Comparison of ENCODE assay signal across 31 cellular contexts in genomic region chr9:136692190-136693134, GRCh38. TPM values are rescaled to one million over a fixed set of nuclear protein-coding genes. Genes with fewer than 3 reads are reported as not detected.
DNase-seq lines count a peak whose midpoint lies in the region; ATAC-seq, FAIRE-seq and TF ChIP-seq lines count a peak whose summit lies in the region.
"Had no signal": no experiment of that assay in that cellular context is flagged by ENCODE, and none has a peak within 500 bp of the region (broad histone marks: within the 10 kb centered on the region; RNA-seq: fewer than 3 reads in every experiment).

No MANE protein-coding gene starts in this region.

- no peak overlapping the region for H2BK120ac ChIP-seq in H1 (replicated peaks; ENCODE audit: low read depth, low read length)

- TF ChIP-seq POLR2A in A549 (IDR thresholded peaks at IDR 0.05; ENCODE audit: low read length): no peak
- no peak for TF ChIP-seq POLR2A in H1 (IDR thresholded peaks at IDR 0.05; ENCODE audit: control extremely low read depth in 1 of 2, low read depth in 2 of 2, low read length in 2 of 2)

- H3K4me3 Mint-ChIP-seq in neural progenitor cell: peak overlapping the region; percentile 3
- H3K4me3 Mint-ChIP-seq: activated T-cell treated with anti-CD3 and anti-CD28 coated beads, Interleukin-2, amount 50 U/mL, for 24 hours; CD8-positive, alpha-beta memory T cell; stimulated activated naive B cell treated with anti-CD40 and anti-IgM and Interleukin-4, amounts not matched to agents 10 μg/mL and 1 μg/mL and 100 μg/mL, for 72 hours had no signal

- DNase-seq in A549 (ENCODE audit: low read depth in 1 of 2, low spot score in 1 of 2): no peak
- no peak for DNase-seq in NT2/D1 (ENCODE audit: low read depth, low spot score)
- DNase-seq in H1 (ENCODE audit: low read depth in 1 of 2, low spot score in 2 of 2): peak in 1 of 2 experiments; percentile 41
- no peak for DNase-seq in neural progenitor cell (ENCODE audit: low spot score)
- DNase-seq in NCI-H2029 (lab: John Stamatoyannopoulos, UW): no peak
- no peak for DNase-seq in activated gamma-delta T cell treated with Interleukin-2 at 50 U/mL for 16 hours
- DNase-seq: activated CD4-positive, alpha-beta T cell treated with anti-CD3 and anti-CD28 coated beads for 4 hours; activated gamma-delta T cell; activated T-cell treated with anti-CD3 and anti-CD28 coated beads, Interleukin-2, amount 50 U/mL, for 24 hours; CD8-positive, alpha-beta memory T cell; cerebellar nuclear complex; DMS153; GF-D8; KBM-7; mammary epithelial cell; NCI-H1105; NCI-H2081 treated with DMSO at 0.1 percent for 48 hours; NCI-H226; stimulated activated CD4-positive, alpha-beta T cell treated with anti-CD3 and anti-CD28 coated beads, Interleukin-15, amount 100 ng/mL, for 24 hours; stimulated activated naive B cell treated with anti-CD40 and anti-IgM and Interleukin-4, amounts not matched to agents 10 μg/mL and 1 μg/mL and 100 μg/mL, for 72 hours; testis had no signal

- H2BK5ac ChIP-seq in H1 (ENCODE audit: low read depth, low read length): no peak overlapping the region

- CTCF ChIA-PET in A549 (lab: Yijun Ruan, JAX) (interaction anchor here (1.2 to 13.4 kb wide), 9 partner anchors 11 to 207 kb away, joined by 3 to 186 read pairs (median 24); no protein-coding TSS in a partner anchor), H1 (lab: Charles Lee; ENCODE audit: partially characterized antibody) (interaction anchor here (0.9 to 12.8 kb wide), 11 partner anchors 9 to 287 kb away, joined by 3 to 125 read pairs (median 6); no protein-coding TSS in a partner anchor)

- H3K56ac ChIP-seq in H1 (replicated peaks; ENCODE audit: insufficient read length, low read depth, low read length): no peak overlapping the region

- H3K79me2 ChIP-seq in H1 (ENCODE audit: control insufficient read depth in 1 of 2, insufficient read depth in 2 of 2, low read length in 2 of 2) (no peaks in the 10 kb centered on the region), neural progenitor cell (ENCODE audit: low read depth) (no peaks in the 10 kb centered on the region)

- H3K36me3 ChIP-seq in NT2/D1 (ENCODE audit: insufficient read depth, insufficient read length, low read length) (no peaks in the 10 kb centered on the region), H1 (ENCODE audit: control insufficient read depth in 2 of 4, insufficient read depth in 4 of 4, low read length in 3 of 4) (no peaks in the 10 kb centered on the region), neural progenitor cell (no peaks in the 10 kb centered on the region)
- H3K36me3 ChIP-seq: prostate gland had no signal

- H3K9me3 Mint-ChIP-seq in neural progenitor cell: no peaks in the 10 kb centered on the region
- H3K9me3 Mint-ChIP-seq: activated T-cell treated with anti-CD3 and anti-CD28 coated beads, Interleukin-2, amount 50 U/mL, for 24 hours; CD8-positive, alpha-beta memory T cell; stimulated activated naive B cell treated with anti-CD40 and anti-IgM and Interleukin-4, amounts not matched to agents 10 μg/mL and 1 μg/mL and 100 μg/mL, for 72 hours had no signal

- H3K4me1 ChIP-seq in A549 (peaks cover 73% of the 10 kb centered on the region), NT2/D1 (ENCODE audit: insufficient read depth, insufficient read length) (peaks cover 52% of the 10 kb centered on the region), H1 (replicated peaks in 1 of 4; ENCODE audit: control insufficient read depth in 3 of 4, insufficient read depth in 4 of 4, low read length in 3 of 4) (peaks cover 0 to 24% (median 15%) of the 10 kb centered on the region in 4 experiments; a peak in 5 of 7 replicates), neural progenitor cell (peaks cover 16% of the 10 kb centered on the region)

- no peak for ATAC-seq in A549
- ATAC-seq in GM18519 (IDR thresholded peaks at IDR 0.05; ENCODE audit: low FRiP score, unreplicated experiment): no peak
- ATAC-seq in GM19395 (IDR thresholded peaks at IDR 0.05; ENCODE audit: unreplicated experiment): no peak
- ATAC-seq: Right ventricle myocardium inferior; stimulated activated naive B cell treated with anti-CD40 and anti-IgM and Interleukin-4, amounts not matched to agents 10 μg/mL and 1 μg/mL and 100 μg/mL, for 72 hours had no signal

- no peak overlapping the region for H4K5ac ChIP-seq in H1 (ENCODE audit: insufficient read length, low read depth, low read length)

- H2BK12ac ChIP-seq in H1 (ENCODE audit: low read depth, low read length): peak overlapping the region; percentile 84; the same call in 1 of the 2 replicates

- no peak overlapping the region for H3K18ac ChIP-seq in H1 (ENCODE audit: extremely low read depth, low read length)

- TF ChIP-seq RAD21 in A549 (conservative IDR thresholded peaks at IDR 0.05 in 1 of 2, IDR thresholded peaks at IDR 0.05 in 1 of 2): no peak
- no peak for TF ChIP-seq RAD21 in H1 (IDR thresholded peaks at IDR 0.05 in 1 of 2, conservative IDR thresholded peaks at IDR 0.05 in 1 of 2; ENCODE audit: low read depth in 2 of 2, low read length in 2 of 2)

- no peak overlapping the region for H2AK5ac ChIP-seq in H1 (ENCODE audit: low read depth, low read length)

- 93% methylated on average over 36 of the region's 46 CpGs for WGBS in A549 (ENCODE audit: missing lambda C conversion rate)
- WGBS in H1 (ENCODE audit: extremely low coverage in 1 of 2, insufficient coverage in 1 of 2, insufficient read length in 1 of 2, insufficient replicate concordance in 2 of 2, low coverage in 1 of 2, low lambda C conversion rate in 2 of 2, missing lambda C conversion rate in 1 of 2), 2 experiments: 90% methylated on average over 44 of the region's 46 CpGs; no CpG with 5 or more reads in 1 of the 2 experiments

- H3K23ac ChIP-seq in H1 (ENCODE audit: insufficient read length): no peak overlapping the region

- H3K4me3 ChIP-seq in A549 (no peak overlapping the region), NT2/D1 (ENCODE audit: insufficient read length, low read depth) (no peak overlapping the region), H1 (ENCODE audit: extremely low read depth in 1 of 4, insufficient read depth in 2 of 4, low read depth in 3 of 4, low read length in 4 of 4) (no peak overlapping the region), neural progenitor cell (no peak overlapping the region)
- H3K4me3 ChIP-seq: prostate gland, testis had no signal

- H3K36me3 Mint-ChIP-seq in neural progenitor cell: no peaks in the 10 kb centered on the region
- H3K36me3 Mint-ChIP-seq: CD8-positive, alpha-beta memory T cell; stimulated activated naive B cell treated with anti-CD40 and anti-IgM and Interleukin-4, amounts not matched to agents 10 μg/mL and 1 μg/mL and 100 μg/mL, for 72 hours had no signal

- POLR2A ChIA-PET in A549 (lab: Yijun Ruan, JAX): interaction anchor here (1.5 kb wide), 1 partner anchor 35 kb away, joined by 10 read pairs; no protein-coding TSS in a partner anchor
- POLR2A ChIA-PET in H1 (lab: Charles Lee; ENCODE audit: partially characterized antibody): interaction anchor here (1.0 to 2.1 kb wide), 2 partner anchors 16 to 36 kb away, joined by 3 to 5 read pairs; no protein-coding TSS in a partner anchor

- no peak overlapping the region for H2AFZ ChIP-seq in H1 (ENCODE audit: low read length)
- H2AFZ ChIP-seq in neural progenitor cell (replicated peaks): no peak overlapping the region

- H3K4me1 Mint-ChIP-seq in neural progenitor cell: peaks cover 17% of the 10 kb centered on the region
- H3K4me1 Mint-ChIP-seq: CD8-positive, alpha-beta memory T cell had no signal

- H3K4me2 ChIP-seq in A549 (peak overlapping the region; percentile 86), H1 (ENCODE audit: insufficient read depth in 1 of 2, low read depth in 2 of 2, low read length in 2 of 2) (no peak overlapping the region), neural progenitor cell (peak overlapping the region; percentile 31)

- peak overlapping the region; percentile 62; the same call in 1 of the 2 replicates for H4K8ac ChIP-seq in H1 (ENCODE audit: extremely low read depth, insufficient read depth, low read length)

- H3K27me3 ChIP-seq in NT2/D1 (ENCODE audit: insufficient read depth, insufficient read length) (peaks cover 29% of the 10 kb centered on the region), H1 (replicated peaks in 1 of 4; ENCODE audit: control insufficient read depth in 3 of 4, extremely low read depth in 1 of 4, insufficient read depth in 3 of 4, low read length in 3 of 4) (no peaks in the 10 kb centered on the region; a peak in 1 of 7 replicates), neural progenitor cell (peaks cover 24% of the 10 kb centered on the region)
- H3K27me3 ChIP-seq: testis had no signal

- TF ChIP-seq EP300 in A549 (IDR thresholded peaks at IDR 0.05) (no peak), H1 (IDR thresholded peaks at IDR 0.05; ENCODE audit: borderline replicate concordance in 1 of 2, low read depth in 2 of 2, low read length in 2 of 2) (no peak)

- peaks cover 8% of the 10 kb centered on the region for H3K27me3 Mint-ChIP-seq in neural progenitor cell (ENCODE audit: insufficient read depth, low read depth)

- H3F3A ChIP-seq in neural progenitor cell (ENCODE audit: low read depth): peaks cover 15% of the 10 kb centered on the region

- H4K20me1 ChIP-seq in H1 (replicated peaks in 1 of 2; ENCODE audit: control insufficient read depth in 1 of 2, insufficient read depth in 2 of 2, low read length in 2 of 2) (no peaks in the 10 kb centered on the region), neural progenitor cell (ENCODE audit: low read depth) (peaks cover 7% of the 10 kb centered on the region)

- no peaks in the 10 kb centered on the region for H3K9me3 ChIP-seq in A549
- peaks cover 3% of the 10 kb centered on the region; the same call in 1 of the 2 replicates for H3K9me3 ChIP-seq in NT2/D1 (ENCODE audit: insufficient read depth, low read length)
- no peaks in the 10 kb centered on the region for H3K9me3 ChIP-seq in H1 (ENCODE audit: insufficient read depth in 2 of 2, low read depth in 1 of 2, low read length in 1 of 2)
- no peaks in the 10 kb centered on the region for H3K9me3 ChIP-seq in neural progenitor cell (ENCODE audit: low read depth)
- H3K9me3 ChIP-seq: prostate gland, testis had no signal

- H3K9ac ChIP-seq in NT2/D1 (ENCODE audit: insufficient read length, low read depth) (peak overlapping the region; percentile 61), H1 (replicated peaks in 1 of 4; ENCODE audit: extremely low read depth in 1 of 4, low read depth in 3 of 4, low read length in 3 of 4) (no peak overlapping the region), neural progenitor cell (no peak overlapping the region)

- H3K14ac ChIP-seq in H1 (ENCODE audit: insufficient read length): no peak overlapping the region

- H3K79me1 ChIP-seq in H1 (ENCODE audit: low read depth, low read length): no peaks in the 10 kb centered on the region

- H3K27ac ChIP-seq in A549 (peak overlapping the region; percentile 73 to 87), H1 (ENCODE audit: low read depth, low read length) (no peak overlapping the region), neural progenitor cell (no peak overlapping the region)
- H3K27ac ChIP-seq: prostate gland, testis had no signal

- H3K23me2 ChIP-seq in H1 (ENCODE audit: low read depth, low read length): peaks cover 5% of the 10 kb centered on the region; the same call in 1 of the 2 replicates

- FAIRE-seq in A549 (lab: Jason Lieb, UNC) (no peak), H1 (lab: Jason Lieb, UNC) (no peak)
- FAIRE-seq: astrocyte had no signal

- TF ChIP-seq CTCF in A549 (IDR thresholded peaks at IDR 0.05) (no peak), H1 (IDR thresholded peaks at IDR 0.05; ENCODE audit: control extremely low read depth in 1 of 3, insufficient read depth in 1 of 3, low read depth in 1 of 3, low read length in 3 of 3) (no peak), neural progenitor cell (IDR thresholded peaks at IDR 0.05) (no peak)

- H4K91ac ChIP-seq in H1 (replicated peaks; ENCODE audit: insufficient read length, low read length): peak overlapping the region; percentile 54

- no peak overlapping the region; the same call in 1 of the 2 replicates for H2BK15ac ChIP-seq in H1 (ENCODE audit: low read length)

- no peak overlapping the region for H3K27ac Mint-ChIP-seq in neural progenitor cell
- H3K27ac Mint-ChIP-seq: activated T-cell treated with anti-CD3 and anti-CD28 coated beads, Interleukin-2, amount 50 U/mL, for 24 hours; CD8-positive, alpha-beta memory T cell had no signal

- H2BK20ac ChIP-seq in H1 (ENCODE audit: low read length): no peak overlapping the region; the same call in 1 of the 2 replicates

- no peak overlapping the region for H3K4ac ChIP-seq in H1 (replicated peaks; ENCODE audit: insufficient read length, low read depth, low read length)

RNA-seq across cellular contexts. Expression of gene AGPAT2, which starts 5.2 kb away (rescaled TPM):
- polyA plus RNA-seq in A549 (2011; rRNA removed) (32.3 and 38.6 TPM in 2 replicates), A549 (2017; fragmentation: RNase III; extraction: RNeasy Plus Mini Kit Qiagen cat#74134 plus additional on column Dnase treatment) (44.3 to 49.5 TPM (median 46.3 TPM) in 3 replicates), H1 (2011; rRNA removed) (37.6 and 52.1 TPM in 2 replicates)
- polyA plus RNA-seq in A549 (2012; cell fraction: cytosol; rRNA removed): 56.2 and 86.6 TPM in 2 replicates
- 85.4 and 94.9 TPM in 2 replicates for polyA plus RNA-seq in A549 (2012; cell fraction: nucleus; rRNA removed)
- 39.4 and 43.6 TPM in 2 replicates for polyA minus RNA-seq in A549 (2011; rRNA and poly(A)+ RNA removed)
- 30.5 and 31.6 TPM in 2 replicates for total RNA-seq in H1 (2021; fragmentation: NEBNext Ultra II Directional; extraction: Animal tissue kit (Norgen Biotek cat#: 25700))
- 36.0 TPM for polyA plus RNA-seq in H1 (2011; cell fraction: cytosol; rRNA removed)
- 44.9 TPM for polyA plus RNA-seq in H1 (2011; cell fraction: nucleus; rRNA removed)
- 16.4 to 27.5 TPM (median 25.2 TPM) in 4 replicates for polyA plus RNA-seq in H1 (2012, experiment 1 of 2)
- polyA plus RNA-seq in H1 (2012, experiment 2 of 2): 26.0 TPM
- 32.4 TPM for polyA plus RNA-seq in H1 (2013, experiment 1 of 2)
- polyA plus RNA-seq in H1 (2013, experiment 2 of 2): 37.1 TPM
- polyA minus RNA-seq in H1 (2011; rRNA and poly(A)+ RNA removed): 9.3 and 15.5 TPM in 2 replicates
- 19.5 TPM for polyA minus RNA-seq in H1 (2011; cell fraction: cytosol; rRNA and poly(A)+ RNA removed)
- polyA minus RNA-seq in H1 (2011; cell fraction: nucleus; rRNA and poly(A)+ RNA removed): 12.9 TPM
- total RNA-seq in neural progenitor cell (ENCODE audit: low replicate concordance): 2.4 and 3.4 TPM in 2 replicates

RNA-seq across cellular contexts. Expression of gene DIPK1B, which starts 19.9 kb away (rescaled TPM):
- polyA plus RNA-seq in A549 (2011; rRNA removed) (6.7 and 8.8 TPM in 2 replicates), A549 (2017; fragmentation: RNase III; extraction: RNeasy Plus Mini Kit Qiagen cat#74134 plus additional on column Dnase treatment) (6.0 to 8.2 TPM (median 6.7 TPM) in 3 replicates), H1 (2011; rRNA removed) (64.8 and 78.8 TPM in 2 replicates)
- 15.7 and 24.3 TPM in 2 replicates for polyA plus RNA-seq in A549 (2012; cell fraction: cytosol; rRNA removed)
- 36.4 and 49.4 TPM in 2 replicates for polyA plus RNA-seq in A549 (2012; cell fraction: nucleus; rRNA removed)
- 4.8 and 7.3 TPM in 2 replicates for polyA minus RNA-seq in A549 (2011; rRNA and poly(A)+ RNA removed)
- 32.3 and 35.3 TPM in 2 replicates for total RNA-seq in H1 (2021; fragmentation: NEBNext Ultra II Directional; extraction: Animal tissue kit (Norgen Biotek cat#: 25700))
- 58.4 TPM for polyA plus RNA-seq in H1 (2011; cell fraction: cytosol; rRNA removed)
- polyA plus RNA-seq in H1 (2011; cell fraction: nucleus; rRNA removed): 75.1 TPM
- 19.5 to 34.6 TPM (median 30.7 TPM) in 4 replicates for polyA plus RNA-seq in H1 (2012, experiment 1 of 2)
- polyA plus RNA-seq in H1 (2012, experiment 2 of 2): 28.6 TPM
- 28.2 TPM for polyA plus RNA-seq in H1 (2013, experiment 1 of 2)
- polyA plus RNA-seq in H1 (2013, experiment 2 of 2): 28.5 TPM
- 13.3 and 14.7 TPM in 2 replicates for polyA minus RNA-seq in H1 (2011; rRNA and poly(A)+ RNA removed)
- 22.6 TPM for polyA minus RNA-seq in H1 (2011; cell fraction: cytosol; rRNA and poly(A)+ RNA removed)
- polyA minus RNA-seq in H1 (2011; cell fraction: nucleus; rRNA and poly(A)+ RNA removed): 19.6 TPM
- total RNA-seq in neural progenitor cell (ENCODE audit: low replicate concordance): 11.8 and 52.8 TPM in 2 replicates
- total RNA-seq: CD8-positive, alpha-beta memory T cell; HT-29; MCF 10A had no signal
- polyA plus RNA-seq: CD8-positive, alpha-beta memory T cell had no signal

RNA-seq across cellular contexts. Expression of gene EGFL7, which starts 29.7 kb away (rescaled TPM):
- polyA plus RNA-seq in A549 (2011; rRNA removed) (15.3 and 19.9 TPM in 2 replicates), A549 (2017; fragmentation: RNase III; extraction: RNeasy Plus Mini Kit Qiagen cat#74134 plus additional on column Dnase treatment) (28.9 to 34.4 TPM (median 32.3 TPM) in 3 replicates), H1 (2011; rRNA removed) (53.4 and 82.5 TPM in 2 replicates)
- polyA plus RNA-seq in A549 (2012; cell fraction: cytosol; rRNA removed): 49.6 and 71.8 TPM in 2 replicates
- polyA plus RNA-seq in A549 (2012; cell fraction: nucleus; rRNA removed): 70.7 and 117 TPM in 2 replicates
- 3.1 and 5.9 TPM in 2 replicates for polyA minus RNA-seq in A549 (2011; rRNA and poly(A)+ RNA removed)
- total RNA-seq in H1 (2021; fragmentation: NEBNext Ultra II Directional; extraction: Animal tissue kit (Norgen Biotek cat#: 25700)): 37.8 and 39.8 TPM in 2 replicates
- polyA plus RNA-seq in H1 (2011; cell fraction: cytosol; rRNA removed): 63.0 TPM
- polyA plus RNA-seq in H1 (2011; cell fraction: nucleus; rRNA removed): 82.5 TPM
- polyA plus RNA-seq in H1 (2012, experiment 1 of 2): 17.3 to 46.4 TPM (median 40.7 TPM) in 4 replicates
- polyA plus RNA-seq in H1 (2012, experiment 2 of 2): 43.2 TPM
- polyA plus RNA-seq in H1 (2013, experiment 1 of 2): 66.8 TPM
- 68.8 TPM for polyA plus RNA-seq in H1 (2013, experiment 2 of 2)
- polyA minus RNA-seq in H1 (2011; rRNA and poly(A)+ RNA removed): 7.2 and 9.3 TPM in 2 replicates
- 30.7 TPM for polyA minus RNA-seq in H1 (2011; cell fraction: cytosol; rRNA and poly(A)+ RNA removed)
- 12.8 TPM for polyA minus RNA-seq in H1 (2011; cell fraction: nucleus; rRNA and poly(A)+ RNA removed)
- 16.5 and 47.4 TPM in 2 replicates for total RNA-seq in neural progenitor cell (ENCODE audit: low replicate concordance)

RNA-seq across cellular contexts. Expression of gene LCN10, which starts 50.3 kb away (rescaled TPM):
- polyA plus RNA-seq in A549 (2011; rRNA removed) (not detected in 2 replicates), A549 (2017; fragmentation: RNase III; extraction: RNeasy Plus Mini Kit Qiagen cat#74134 plus additional on column Dnase treatment) (not detected in 3 replicates), H1 (2011; rRNA removed) (2.6 and 3.5 TPM in 2 replicates)
- polyA plus RNA-seq in A549 (2012; cell fraction: cytosol; rRNA removed): not detected in 2 replicates
- polyA plus RNA-seq in A549 (2012; cell fraction: nucleus; rRNA removed): not detected in 2 replicates
- not detected in 2 replicates for polyA minus RNA-seq in A549 (2011; rRNA and poly(A)+ RNA removed)
- total RNA-seq in H1 (2021; fragmentation: NEBNext Ultra II Directional; extraction: Animal tissue kit (Norgen Biotek cat#: 25700)): 2.8 and 4.8 TPM in 2 replicates
- polyA plus RNA-seq in H1 (2011; cell fraction: cytosol; rRNA removed): 3.5 TPM
- 3.0 TPM for polyA plus RNA-seq in H1 (2011; cell fraction: nucleus; rRNA removed)
- polyA plus RNA-seq in H1 (2012, experiment 1 of 2): 1.1 to 2.7 TPM (median 2.4 TPM) in 4 replicates
- 2.3 TPM for polyA plus RNA-seq in H1 (2012, experiment 2 of 2)
- 2.1 TPM for polyA plus RNA-seq in H1 (2013, experiment 1 of 2)
- 2.0 TPM for polyA plus RNA-seq in H1 (2013, experiment 2 of 2)
- 0.98 and 1.5 TPM in 2 replicates for polyA minus RNA-seq in H1 (2011; rRNA and poly(A)+ RNA removed)
- 2.1 TPM for polyA minus RNA-seq in H1 (2011; cell fraction: cytosol; rRNA and poly(A)+ RNA removed)
- 0.60 TPM for polyA minus RNA-seq in H1 (2011; cell fraction: nucleus; rRNA and poly(A)+ RNA removed)
- not detected in 2 replicates for total RNA-seq in neural progenitor cell (ENCODE audit: low replicate concordance)
- total RNA-seq: astrocyte, HT-29, kidney epithelial cell, mammary epithelial cell, MCF 10A had no signal
- polyA plus RNA-seq: mammary epithelial cell had no signal

RNA-seq across cellular contexts. Expression of gene LCN6, which starts 55.9 kb away (rescaled TPM):
- polyA plus RNA-seq in A549 (2011; rRNA removed) (not detected in 2 replicates), A549 (2017; fragmentation: RNase III; extraction: RNeasy Plus Mini Kit Qiagen cat#74134 plus additional on column Dnase treatment) (not detected in 3 replicates), H1 (2011; rRNA removed) (not detected in 2 replicates)
- not detected in 2 replicates for polyA plus RNA-seq in A549 (2012; cell fraction: cytosol; rRNA removed)
- not detected in 2 replicates for polyA plus RNA-seq in A549 (2012; cell fraction: nucleus; rRNA removed)
- polyA minus RNA-seq in A549 (2011; rRNA and poly(A)+ RNA removed): not detected in 2 replicates
- total RNA-seq in H1 (2021; fragmentation: NEBNext Ultra II Directional; extraction: Animal tissue kit (Norgen Biotek cat#: 25700)): not detected in 2 replicates
- not detected for polyA plus RNA-seq in H1 (2011; cell fraction: cytosol; rRNA removed)
- not detected for polyA plus RNA-seq in H1 (2011; cell fraction: nucleus; rRNA removed)
- polyA plus RNA-seq in H1 (2012, experiment 1 of 2): not detected in 4 replicates
- polyA plus RNA-seq in H1 (2012, experiment 2 of 2): not detected
- polyA plus RNA-seq in H1 (2013, experiment 1 of 2): not detected
- not detected for polyA plus RNA-seq in H1 (2013, experiment 2 of 2)
- polyA minus RNA-seq in H1 (2011; rRNA and poly(A)+ RNA removed): not detected in 2 replicates
- polyA minus RNA-seq in H1 (2011; cell fraction: cytosol; rRNA and poly(A)+ RNA removed): not detected
- not detected for polyA minus RNA-seq in H1 (2011; cell fraction: nucleus; rRNA and poly(A)+ RNA removed)
- not detected in 2 replicates for total RNA-seq in neural progenitor cell (ENCODE audit: low replicate concordance)
- total RNA-seq: A673; astrocyte; CD8-positive, alpha-beta memory T cell; HT-29; kidney epithelial cell; mammary epithelial cell; MCF 10A; T-helper 2 cell treated with Interferon-gamma antibody and Interleukin-4, amounts not matched to agents 100 ng/mL and 5 ng/mL, for 36 hours had no signal
- polyA plus RNA-seq: CD8-positive, alpha-beta memory T cell; mammary epithelial cell had no signal

Comparison
In these comparisons a context has a peak if more than half of its experiments do, and no peak if none do; other contexts are left out.
1. H3K27ac ChIP-seq: peak in A549 (2 of 2); none in H1 (single experiment) and neural progenitor cell (single experiment).
2. H3K4me2 ChIP-seq: peak in A549 (single experiment) and neural progenitor cell (single experiment); none in H1 (0 of 2).